In the genomic region with DNA sequence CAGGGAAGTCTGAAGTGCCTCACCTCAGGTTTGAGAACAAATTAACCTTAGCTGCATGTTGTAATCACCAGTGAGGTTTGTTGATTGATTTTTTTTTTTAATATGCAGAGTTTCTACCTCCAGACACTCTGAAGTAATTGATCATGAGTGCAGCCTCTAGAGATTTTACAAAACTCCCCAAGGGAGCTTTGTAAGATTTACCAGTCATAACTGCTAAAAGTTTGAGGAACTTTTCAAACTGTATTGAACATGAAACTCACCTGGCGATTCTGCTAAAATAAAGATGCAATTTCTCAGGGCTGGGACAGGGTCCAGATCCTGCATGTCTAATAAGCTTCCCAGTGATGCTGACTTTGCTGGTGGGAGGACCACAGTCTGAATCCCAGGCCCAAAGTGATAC, we compare ENCODE assay signal across 1 cellular context.
TF ChIP-seq lines count a peak whose summit lies in the region.

No MANE protein-coding gene starts in this region.

TF ChIP-seq in GM12878, 131 proteins besides CTCF, POLR2A, EP300 and RAD21 (continued from another document and continues in another):
- TF ChIP-seq, protein P1, sequence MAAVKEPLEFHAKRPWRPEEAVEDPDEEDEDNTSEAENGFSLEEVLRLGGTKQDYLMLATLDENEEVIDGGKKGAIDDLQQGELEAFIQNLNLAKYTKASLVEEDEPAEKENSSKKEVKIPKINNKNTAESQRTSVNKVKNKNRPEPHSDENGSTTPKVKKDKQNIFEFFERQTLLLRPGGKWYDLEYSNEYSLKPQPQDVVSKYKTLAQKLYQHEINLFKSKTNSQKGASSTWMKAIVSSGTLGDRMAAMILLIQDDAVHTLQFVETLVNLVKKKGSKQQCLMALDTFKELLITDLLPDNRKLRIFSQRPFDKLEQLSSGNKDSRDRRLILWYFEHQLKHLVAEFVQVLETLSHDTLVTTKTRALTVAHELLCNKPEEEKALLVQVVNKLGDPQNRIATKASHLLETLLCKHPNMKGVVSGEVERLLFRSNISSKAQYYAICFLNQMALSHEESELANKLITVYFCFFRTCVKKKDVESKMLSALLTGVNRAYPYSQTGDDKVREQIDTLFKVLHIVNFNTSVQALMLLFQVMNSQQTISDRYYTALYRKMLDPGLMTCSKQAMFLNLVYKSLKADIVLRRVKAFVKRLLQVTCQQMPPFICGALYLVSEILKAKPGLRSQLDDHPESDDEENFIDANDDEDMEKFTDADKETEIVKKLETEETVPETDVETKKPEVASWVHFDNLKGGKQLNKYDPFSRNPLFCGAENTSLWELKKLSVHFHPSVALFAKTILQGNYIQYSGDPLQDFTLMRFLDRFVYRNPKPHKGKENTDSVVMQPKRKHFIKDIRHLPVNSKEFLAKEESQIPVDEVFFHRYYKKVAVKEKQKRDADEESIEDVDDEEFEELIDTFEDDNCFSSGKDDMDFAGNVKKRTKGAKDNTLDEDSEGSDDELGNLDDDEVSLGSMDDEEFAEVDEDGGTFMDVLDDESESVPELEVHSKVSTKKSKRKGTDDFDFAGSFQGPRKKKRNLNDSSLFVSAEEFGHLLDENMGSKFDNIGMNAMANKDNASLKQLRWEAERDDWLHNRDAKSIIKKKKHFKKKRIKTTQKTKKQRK (IDR thresholded peaks at IDR 0.05; ENCODE audit: low read depth, low read length), result no peak
- TF ChIP-seq IKZF1 (conservative IDR thresholded peaks at IDR 0.05) (0 out of 2 replicates have a peak, but pooled peaks have one; percentile 15), ZNF207 (IDR thresholded peaks at IDR 0.05; ENCODE audit: borderline replicate concordance) (no peak), LARP7 (IDR thresholded peaks at IDR 0.05) (no peak), MTA3 (IDR thresholded peaks at IDR 0.05; ENCODE audit: borderline replicate concordance, low read length) (no peak), SMARCA5 (IDR thresholded peaks at IDR 0.05) (no peak), ESRRA (IDR thresholded peaks at IDR 0.05; ENCODE audit: low read length) (no peak), BCL11A (IDR thresholded peaks at IDR 0.05; ENCODE audit: low read depth, low read length) (0 out of 2 replicates have a peak, but pooled peaks have one; percentile 23), ZNF274 (IDR thresholded peaks at IDR 0.05; ENCODE audit: insufficient read depth, insufficient read length) (no peak), FOS (IDR thresholded peaks at IDR 0.05; ENCODE audit: borderline replicate concordance, extremely low read depth, insufficient read length) (no peak), CREM (IDR thresholded peaks at IDR 0.05; ENCODE audit: low read depth) (no peak), ZNF384 (IDR thresholded peaks at IDR 0.05; ENCODE audit: borderline replicate concordance, low read depth, low read length) (no peak), HDAC6 (IDR thresholded peaks at IDR 0.05; ENCODE audit: unreplicated experiment) (no peak), MTA2 (IDR thresholded peaks at IDR 0.05; ENCODE audit: low read depth) (peak; percentile 13; the same call in 1 of the 2 replicates), ZNF217 (IDR thresholded peaks at IDR 0.05) (no peak), RUNX3 (IDR thresholded peaks at IDR 0.05; ENCODE audit: low read length) (no peak), SMAD5 (IDR thresholded peaks at IDR 0.05; ENCODE audit: low read depth) (no peak), WRNIP1 (IDR thresholded peaks at IDR 0.05; ENCODE audit: borderline replicate concordance, low read depth, low read length) (no peak), HDAC2 (IDR thresholded peaks at IDR 0.05) (no peak), MEF2B (IDR thresholded peaks at IDR 0.05; ENCODE audit: partially characterized antibody, poor library complexity, severe bottlenecking) (peak; percentile 91), NRF1 (conservative IDR thresholded peaks at IDR 0.05; ENCODE audit: low read depth, low read length) (no peak), CEBPB (IDR thresholded peaks at IDR 0.05; ENCODE audit: borderline replicate concordance in 1 of 2, low read depth in 2 of 2, low read length in 2 of 2) (no peak), SP1 (IDR thresholded peaks at IDR 0.05; ENCODE audit: low read depth, low read length) (no peak), RBBP5 (conservative IDR thresholded peaks at IDR 0.05) (no peak), MYB (IDR thresholded peaks at IDR 0.05; ENCODE audit: borderline replicate concordance, low read depth, low read length) (no peak), EZH2 (IDR thresholded peaks at IDR 0.05; ENCODE audit: borderline replicate concordance, control insufficient read depth, low read depth, low read length) (no peak), POU2F2 (IDR thresholded peaks at IDR 0.05; ENCODE audit: borderline replicate concordance, low read depth, low read length) (no peak), MEF2A (IDR thresholded peaks at IDR 0.05; ENCODE audit: insufficient read depth, low read depth, low read length) (no peak), EGR1 (IDR thresholded peaks at IDR 0.05; ENCODE audit: borderline replicate concordance in 1 of 2, low read depth in 2 of 2, low read length in 2 of 2) (no peak), IRF4 (IDR thresholded peaks at IDR 0.05; ENCODE audit: low read depth, low read length) (no peak), SMAD1 (IDR thresholded peaks at IDR 0.05; ENCODE audit: low read depth, partially characterized antibody) (no peak), BACH1 (IDR thresholded peaks at IDR 0.05; ENCODE audit: borderline replicate concordance) (no peak), SREBF2 (IDR thresholded peaks at IDR 0.05; ENCODE audit: low read length) (no peak), ZBED1 (IDR thresholded peaks at IDR 0.05; ENCODE audit: borderline replicate concordance) (no peak), DPF2 (IDR thresholded peaks at IDR 0.05) (no peak)
- TF ChIP-seq, protein P2, sequence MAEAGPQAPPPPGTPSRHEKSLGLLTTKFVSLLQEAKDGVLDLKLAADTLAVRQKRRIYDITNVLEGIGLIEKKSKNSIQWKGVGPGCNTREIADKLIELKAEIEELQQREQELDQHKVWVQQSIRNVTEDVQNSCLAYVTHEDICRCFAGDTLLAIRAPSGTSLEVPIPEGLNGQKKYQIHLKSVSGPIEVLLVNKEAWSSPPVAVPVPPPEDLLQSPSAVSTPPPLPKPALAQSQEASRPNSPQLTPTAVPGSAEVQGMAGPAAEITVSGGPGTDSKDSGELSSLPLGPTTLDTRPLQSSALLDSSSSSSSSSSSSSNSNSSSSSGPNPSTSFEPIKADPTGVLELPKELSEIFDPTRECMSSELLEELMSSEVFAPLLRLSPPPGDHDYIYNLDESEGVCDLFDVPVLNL (IDR thresholded peaks at IDR 0.05; ENCODE audit: low read depth, low read length), result no peak
- TF ChIP-seq, protein P3, sequence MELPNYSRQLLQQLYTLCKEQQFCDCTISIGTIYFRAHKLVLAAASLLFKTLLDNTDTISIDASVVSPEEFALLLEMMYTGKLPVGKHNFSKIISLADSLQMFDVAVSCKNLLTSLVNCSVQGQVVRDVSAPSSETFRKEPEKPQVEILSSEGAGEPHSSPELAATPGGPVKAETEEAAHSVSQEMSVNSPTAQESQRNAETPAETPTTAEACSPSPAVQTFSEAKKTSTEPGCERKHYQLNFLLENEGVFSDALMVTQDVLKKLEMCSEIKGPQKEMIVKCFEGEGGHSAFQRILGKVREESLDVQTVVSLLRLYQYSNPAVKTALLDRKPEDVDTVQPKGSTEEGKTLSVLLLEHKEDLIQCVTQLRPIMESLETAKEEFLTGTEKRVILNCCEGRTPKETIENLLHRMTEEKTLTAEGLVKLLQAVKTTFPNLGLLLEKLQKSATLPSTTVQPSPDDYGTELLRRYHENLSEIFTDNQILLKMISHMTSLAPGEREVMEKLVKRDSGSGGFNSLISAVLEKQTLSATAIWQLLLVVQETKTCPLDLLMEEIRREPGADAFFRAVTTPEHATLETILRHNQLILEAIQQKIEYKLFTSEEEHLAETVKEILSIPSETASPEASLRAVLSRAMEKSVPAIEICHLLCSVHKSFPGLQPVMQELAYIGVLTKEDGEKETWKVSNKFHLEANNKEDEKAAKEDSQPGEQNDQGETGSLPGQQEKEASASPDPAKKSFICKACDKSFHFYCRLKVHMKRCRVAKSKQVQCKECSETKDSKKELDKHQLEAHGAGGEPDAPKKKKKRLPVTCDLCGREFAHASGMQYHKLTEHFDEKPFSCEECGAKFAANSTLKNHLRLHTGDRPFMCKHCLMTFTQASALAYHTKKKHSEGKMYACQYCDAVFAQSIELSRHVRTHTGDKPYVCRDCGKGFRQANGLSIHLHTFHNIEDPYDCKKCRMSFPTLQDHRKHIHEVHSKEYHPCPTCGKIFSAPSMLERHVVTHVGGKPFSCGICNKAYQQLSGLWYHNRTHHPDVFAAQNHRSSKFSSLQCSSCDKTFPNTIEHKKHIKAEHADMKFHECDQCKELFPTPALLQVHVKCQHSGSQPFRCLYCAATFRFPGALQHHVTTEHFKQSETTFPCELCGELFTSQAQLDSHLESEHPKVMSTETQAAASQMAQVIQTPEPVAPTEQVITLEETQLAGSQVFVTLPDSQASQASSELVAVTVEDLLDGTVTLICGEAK (IDR thresholded peaks at IDR 0.05; ENCODE audit: borderline replicate concordance), result no peak
- TF ChIP-seq, protein P4, sequence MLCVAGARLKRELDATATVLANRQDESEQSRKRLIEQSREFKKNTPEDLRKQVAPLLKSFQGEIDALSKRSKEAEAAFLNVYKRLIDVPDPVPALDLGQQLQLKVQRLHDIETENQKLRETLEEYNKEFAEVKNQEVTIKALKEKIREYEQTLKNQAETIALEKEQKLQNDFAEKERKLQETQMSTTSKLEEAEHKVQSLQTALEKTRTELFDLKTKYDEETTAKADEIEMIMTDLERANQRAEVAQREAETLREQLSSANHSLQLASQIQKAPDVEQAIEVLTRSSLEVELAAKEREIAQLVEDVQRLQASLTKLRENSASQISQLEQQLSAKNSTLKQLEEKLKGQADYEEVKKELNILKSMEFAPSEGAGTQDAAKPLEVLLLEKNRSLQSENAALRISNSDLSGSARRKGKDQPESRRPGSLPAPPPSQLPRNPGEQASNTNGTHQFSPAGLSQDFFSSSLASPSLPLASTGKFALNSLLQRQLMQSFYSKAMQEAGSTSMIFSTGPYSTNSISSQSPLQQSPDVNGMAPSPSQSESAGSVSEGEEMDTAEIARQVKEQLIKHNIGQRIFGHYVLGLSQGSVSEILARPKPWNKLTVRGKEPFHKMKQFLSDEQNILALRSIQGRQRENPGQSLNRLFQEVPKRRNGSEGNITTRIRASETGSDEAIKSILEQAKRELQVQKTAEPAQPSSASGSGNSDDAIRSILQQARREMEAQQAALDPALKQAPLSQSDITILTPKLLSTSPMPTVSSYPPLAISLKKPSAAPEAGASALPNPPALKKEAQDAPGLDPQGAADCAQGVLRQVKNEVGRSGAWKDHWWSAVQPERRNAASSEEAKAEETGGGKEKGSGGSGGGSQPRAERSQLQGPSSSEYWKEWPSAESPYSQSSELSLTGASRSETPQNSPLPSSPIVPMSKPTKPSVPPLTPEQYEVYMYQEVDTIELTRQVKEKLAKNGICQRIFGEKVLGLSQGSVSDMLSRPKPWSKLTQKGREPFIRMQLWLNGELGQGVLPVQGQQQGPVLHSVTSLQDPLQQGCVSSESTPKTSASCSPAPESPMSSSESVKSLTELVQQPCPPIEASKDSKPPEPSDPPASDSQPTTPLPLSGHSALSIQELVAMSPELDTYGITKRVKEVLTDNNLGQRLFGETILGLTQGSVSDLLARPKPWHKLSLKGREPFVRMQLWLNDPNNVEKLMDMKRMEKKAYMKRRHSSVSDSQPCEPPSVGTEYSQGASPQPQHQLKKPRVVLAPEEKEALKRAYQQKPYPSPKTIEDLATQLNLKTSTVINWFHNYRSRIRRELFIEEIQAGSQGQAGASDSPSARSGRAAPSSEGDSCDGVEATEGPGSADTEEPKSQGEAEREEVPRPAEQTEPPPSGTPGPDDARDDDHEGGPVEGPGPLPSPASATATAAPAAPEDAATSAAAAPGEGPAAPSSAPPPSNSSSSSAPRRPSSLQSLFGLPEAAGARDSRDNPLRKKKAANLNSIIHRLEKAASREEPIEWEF (IDR thresholded peaks at IDR 0.05; ENCODE audit: insufficient replicate concordance, low read depth, low read length), result no peak
- TF ChIP-seq, protein P5, sequence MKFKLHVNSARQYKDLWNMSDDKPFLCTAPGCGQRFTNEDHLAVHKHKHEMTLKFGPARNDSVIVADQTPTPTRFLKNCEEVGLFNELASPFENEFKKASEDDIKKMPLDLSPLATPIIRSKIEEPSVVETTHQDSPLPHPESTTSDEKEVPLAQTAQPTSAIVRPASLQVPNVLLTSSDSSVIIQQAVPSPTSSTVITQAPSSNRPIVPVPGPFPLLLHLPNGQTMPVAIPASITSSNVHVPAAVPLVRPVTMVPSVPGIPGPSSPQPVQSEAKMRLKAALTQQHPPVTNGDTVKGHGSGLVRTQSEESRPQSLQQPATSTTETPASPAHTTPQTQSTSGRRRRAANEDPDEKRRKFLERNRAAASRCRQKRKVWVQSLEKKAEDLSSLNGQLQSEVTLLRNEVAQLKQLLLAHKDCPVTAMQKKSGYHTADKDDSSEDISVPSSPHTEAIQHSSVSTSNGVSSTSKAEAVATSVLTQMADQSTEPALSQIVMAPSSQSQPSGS (IDR thresholded peaks at IDR 0.05; ENCODE audit: low read length), result peak; percentile 55; the same call in 1 of the 2 replicates
- TF ChIP-seq, protein P6, sequence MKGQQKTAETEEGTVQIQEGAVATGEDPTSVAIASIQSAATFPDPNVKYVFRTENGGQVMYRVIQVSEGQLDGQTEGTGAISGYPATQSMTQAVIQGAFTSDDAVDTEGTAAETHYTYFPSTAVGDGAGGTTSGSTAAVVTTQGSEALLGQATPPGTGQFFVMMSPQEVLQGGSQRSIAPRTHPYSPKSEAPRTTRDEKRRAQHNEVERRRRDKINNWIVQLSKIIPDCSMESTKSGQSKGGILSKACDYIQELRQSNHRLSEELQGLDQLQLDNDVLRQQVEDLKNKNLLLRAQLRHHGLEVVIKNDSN (IDR thresholded peaks at IDR 0.05; ENCODE audit: borderline replicate concordance, extremely low read length, insufficient read depth, low read depth, low read length), result no peak
- TF ChIP-seq, protein P7, sequence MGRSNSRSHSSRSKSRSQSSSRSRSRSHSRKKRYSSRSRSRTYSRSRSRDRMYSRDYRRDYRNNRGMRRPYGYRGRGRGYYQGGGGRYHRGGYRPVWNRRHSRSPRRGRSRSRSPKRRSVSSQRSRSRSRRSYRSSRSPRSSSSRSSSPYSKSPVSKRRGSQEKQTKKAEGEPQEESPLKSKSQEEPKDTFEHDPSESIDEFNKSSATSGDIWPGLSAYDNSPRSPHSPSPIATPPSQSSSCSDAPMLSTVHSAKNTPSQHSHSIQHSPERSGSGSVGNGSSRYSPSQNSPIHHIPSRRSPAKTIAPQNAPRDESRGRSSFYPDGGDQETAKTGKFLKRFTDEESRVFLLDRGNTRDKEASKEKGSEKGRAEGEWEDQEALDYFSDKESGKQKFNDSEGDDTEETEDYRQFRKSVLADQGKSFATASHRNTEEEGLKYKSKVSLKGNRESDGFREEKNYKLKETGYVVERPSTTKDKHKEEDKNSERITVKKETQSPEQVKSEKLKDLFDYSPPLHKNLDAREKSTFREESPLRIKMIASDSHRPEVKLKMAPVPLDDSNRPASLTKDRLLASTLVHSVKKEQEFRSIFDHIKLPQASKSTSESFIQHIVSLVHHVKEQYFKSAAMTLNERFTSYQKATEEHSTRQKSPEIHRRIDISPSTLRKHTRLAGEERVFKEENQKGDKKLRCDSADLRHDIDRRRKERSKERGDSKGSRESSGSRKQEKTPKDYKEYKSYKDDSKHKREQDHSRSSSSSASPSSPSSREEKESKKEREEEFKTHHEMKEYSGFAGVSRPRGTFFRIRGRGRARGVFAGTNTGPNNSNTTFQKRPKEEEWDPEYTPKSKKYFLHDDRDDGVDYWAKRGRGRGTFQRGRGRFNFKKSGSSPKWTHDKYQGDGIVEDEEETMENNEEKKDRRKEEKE (IDR thresholded peaks at IDR 0.05), result no peak
